1 cellular context compared by ENCODE assay signal in genomic region chr18:23529597-23529996, GRCh38.
TF ChIP-seq lines count a peak whose summit lies in the region.

No MANE protein-coding gene starts in this region.

TF ChIP-seq in K562, 482 proteins besides CTCF, POLR2A, EP300 and RAD21 (continued from another document and continues in another):
- TF ChIP-seq ETS2 (tag; IDR thresholded peaks at IDR 0.05; ENCODE audit: borderline replicate concordance, poor library complexity, severe bottlenecking) (no peak), TBL1XR1 (IDR thresholded peaks at IDR 0.05; ENCODE audit: low read length in 2 of 2) (no peak; a peak in 1 of 4 replicates), ZBTB43 (CRISPR knock-in tag; IDR thresholded peaks at IDR 0.05) (no peak), SIN3B (IDR thresholded peaks at IDR 0.05; ENCODE audit: low read depth) (no peak), ZNF384 (IDR thresholded peaks at IDR 0.05; ENCODE audit: low read depth, low read length) (peak; percentile 86), MAFG (tag; conservative IDR thresholded peaks at IDR 0.05) (peak; percentile 70), MAFK (IDR thresholded peaks at IDR 0.05; ENCODE audit: low read length) (peak; percentile 68; the same call in 1 of the 2 replicates), HNRNPL (IDR thresholded peaks at IDR 0.05; ENCODE audit: low read depth, low read length) (no peak), PRPF4 (IDR thresholded peaks at IDR 0.05; ENCODE audit: insufficient read depth, low read depth, low read length, poor library complexity, severe bottlenecking) (no peak), ZNF318 (IDR thresholded peaks at IDR 0.05; ENCODE audit: borderline replicate concordance in 1 of 2, low read depth in 1 of 2) (peak in 1 of 2 experiments; percentile 84; a peak in 2 of 4 replicates), FOS (IDR thresholded peaks at IDR 0.05; ENCODE audit: extremely low read depth, insufficient read length) (peak; percentile 53), ZNF274 (IDR thresholded peaks at IDR 0.05; ENCODE audit: borderline replicate concordance, low read depth, low read length) (no peak), ZNF212 (CRISPR knock-in tag; IDR thresholded peaks at IDR 0.05) (no peak), ZNF280A (IDR thresholded peaks at IDR 0.05; ENCODE audit: low read depth, partially characterized antibody) (no peak), ZEB2 (IDR thresholded peaks at IDR 0.05) (peak; percentile 95), ZNF551 (CRISPR knock-in tag; IDR thresholded peaks at IDR 0.05) (no peak), JUNB (CRISPR knock-in tag; conservative IDR thresholded peaks at IDR 0.05) (peak; percentile 66), ZNF253 (CRISPR knock-in tag; conservative IDR thresholded peaks at IDR 0.05) (no peak)
- TF ChIP-seq, protein P1, sequence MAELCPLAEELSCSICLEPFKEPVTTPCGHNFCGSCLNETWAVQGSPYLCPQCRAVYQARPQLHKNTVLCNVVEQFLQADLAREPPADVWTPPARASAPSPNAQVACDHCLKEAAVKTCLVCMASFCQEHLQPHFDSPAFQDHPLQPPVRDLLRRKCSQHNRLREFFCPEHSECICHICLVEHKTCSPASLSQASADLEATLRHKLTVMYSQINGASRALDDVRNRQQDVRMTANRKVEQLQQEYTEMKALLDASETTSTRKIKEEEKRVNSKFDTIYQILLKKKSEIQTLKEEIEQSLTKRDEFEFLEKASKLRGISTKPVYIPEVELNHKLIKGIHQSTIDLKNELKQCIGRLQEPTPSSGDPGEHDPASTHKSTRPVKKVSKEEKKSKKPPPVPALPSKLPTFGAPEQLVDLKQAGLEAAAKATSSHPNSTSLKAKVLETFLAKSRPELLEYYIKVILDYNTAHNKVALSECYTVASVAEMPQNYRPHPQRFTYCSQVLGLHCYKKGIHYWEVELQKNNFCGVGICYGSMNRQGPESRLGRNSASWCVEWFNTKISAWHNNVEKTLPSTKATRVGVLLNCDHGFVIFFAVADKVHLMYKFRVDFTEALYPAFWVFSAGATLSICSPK (IDR thresholded peaks at IDR 0.05; ENCODE audit: borderline replicate concordance) = no peak
- TF ChIP-seq, protein P2, sequence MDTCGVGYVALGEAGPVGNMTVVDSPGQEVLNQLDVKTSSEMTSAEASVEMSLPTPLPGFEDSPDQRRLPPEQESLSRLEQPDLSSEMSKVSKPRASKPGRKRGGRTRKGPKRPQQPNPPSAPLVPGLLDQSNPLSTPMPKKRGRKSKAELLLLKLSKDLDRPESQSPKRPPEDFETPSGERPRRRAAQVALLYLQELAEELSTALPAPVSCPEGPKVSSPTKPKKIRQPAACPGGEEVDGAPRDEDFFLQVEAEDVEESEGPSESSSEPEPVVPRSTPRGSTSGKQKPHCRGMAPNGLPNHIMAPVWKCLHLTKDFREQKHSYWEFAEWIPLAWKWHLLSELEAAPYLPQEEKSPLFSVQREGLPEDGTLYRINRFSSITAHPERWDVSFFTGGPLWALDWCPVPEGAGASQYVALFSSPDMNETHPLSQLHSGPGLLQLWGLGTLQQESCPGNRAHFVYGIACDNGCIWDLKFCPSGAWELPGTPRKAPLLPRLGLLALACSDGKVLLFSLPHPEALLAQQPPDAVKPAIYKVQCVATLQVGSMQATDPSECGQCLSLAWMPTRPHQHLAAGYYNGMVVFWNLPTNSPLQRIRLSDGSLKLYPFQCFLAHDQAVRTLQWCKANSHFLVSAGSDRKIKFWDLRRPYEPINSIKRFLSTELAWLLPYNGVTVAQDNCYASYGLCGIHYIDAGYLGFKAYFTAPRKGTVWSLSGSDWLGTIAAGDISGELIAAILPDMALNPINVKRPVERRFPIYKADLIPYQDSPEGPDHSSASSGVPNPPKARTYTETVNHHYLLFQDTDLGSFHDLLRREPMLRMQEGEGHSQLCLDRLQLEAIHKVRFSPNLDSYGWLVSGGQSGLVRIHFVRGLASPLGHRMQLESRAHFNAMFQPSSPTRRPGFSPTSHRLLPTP (IDR thresholded peaks at IDR 0.05; ENCODE audit: borderline replicate concordance, extremely low read depth, insufficient read length) = no peak
- TF ChIP-seq, protein P3, sequence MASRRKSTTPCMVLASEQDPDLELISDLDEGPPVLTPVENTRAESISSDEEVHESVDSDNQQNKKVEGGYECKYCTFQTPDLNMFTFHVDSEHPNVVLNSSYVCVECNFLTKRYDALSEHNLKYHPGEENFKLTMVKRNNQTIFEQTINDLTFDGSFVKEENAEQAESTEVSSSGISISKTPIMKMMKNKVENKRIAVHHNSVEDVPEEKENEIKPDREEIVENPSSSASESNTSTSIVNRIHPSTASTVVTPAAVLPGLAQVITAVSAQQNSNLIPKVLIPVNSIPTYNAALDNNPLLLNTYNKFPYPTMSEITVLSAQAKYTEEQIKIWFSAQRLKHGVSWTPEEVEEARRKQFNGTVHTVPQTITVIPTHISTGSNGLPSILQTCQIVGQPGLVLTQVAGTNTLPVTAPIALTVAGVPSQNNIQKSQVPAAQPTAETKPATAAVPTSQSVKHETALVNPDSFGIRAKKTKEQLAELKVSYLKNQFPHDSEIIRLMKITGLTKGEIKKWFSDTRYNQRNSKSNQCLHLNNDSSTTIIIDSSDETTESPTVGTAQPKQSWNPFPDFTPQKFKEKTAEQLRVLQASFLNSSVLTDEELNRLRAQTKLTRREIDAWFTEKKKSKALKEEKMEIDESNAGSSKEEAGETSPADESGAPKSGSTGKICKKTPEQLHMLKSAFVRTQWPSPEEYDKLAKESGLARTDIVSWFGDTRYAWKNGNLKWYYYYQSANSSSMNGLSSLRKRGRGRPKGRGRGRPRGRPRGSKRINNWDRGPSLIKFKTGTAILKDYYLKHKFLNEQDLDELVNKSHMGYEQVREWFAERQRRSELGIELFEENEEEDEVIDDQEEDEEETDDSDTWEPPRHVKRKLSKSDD (conservative IDR thresholded peaks at IDR 0.05; ENCODE audit: low read length) = no peak
- TF ChIP-seq, protein P4, sequence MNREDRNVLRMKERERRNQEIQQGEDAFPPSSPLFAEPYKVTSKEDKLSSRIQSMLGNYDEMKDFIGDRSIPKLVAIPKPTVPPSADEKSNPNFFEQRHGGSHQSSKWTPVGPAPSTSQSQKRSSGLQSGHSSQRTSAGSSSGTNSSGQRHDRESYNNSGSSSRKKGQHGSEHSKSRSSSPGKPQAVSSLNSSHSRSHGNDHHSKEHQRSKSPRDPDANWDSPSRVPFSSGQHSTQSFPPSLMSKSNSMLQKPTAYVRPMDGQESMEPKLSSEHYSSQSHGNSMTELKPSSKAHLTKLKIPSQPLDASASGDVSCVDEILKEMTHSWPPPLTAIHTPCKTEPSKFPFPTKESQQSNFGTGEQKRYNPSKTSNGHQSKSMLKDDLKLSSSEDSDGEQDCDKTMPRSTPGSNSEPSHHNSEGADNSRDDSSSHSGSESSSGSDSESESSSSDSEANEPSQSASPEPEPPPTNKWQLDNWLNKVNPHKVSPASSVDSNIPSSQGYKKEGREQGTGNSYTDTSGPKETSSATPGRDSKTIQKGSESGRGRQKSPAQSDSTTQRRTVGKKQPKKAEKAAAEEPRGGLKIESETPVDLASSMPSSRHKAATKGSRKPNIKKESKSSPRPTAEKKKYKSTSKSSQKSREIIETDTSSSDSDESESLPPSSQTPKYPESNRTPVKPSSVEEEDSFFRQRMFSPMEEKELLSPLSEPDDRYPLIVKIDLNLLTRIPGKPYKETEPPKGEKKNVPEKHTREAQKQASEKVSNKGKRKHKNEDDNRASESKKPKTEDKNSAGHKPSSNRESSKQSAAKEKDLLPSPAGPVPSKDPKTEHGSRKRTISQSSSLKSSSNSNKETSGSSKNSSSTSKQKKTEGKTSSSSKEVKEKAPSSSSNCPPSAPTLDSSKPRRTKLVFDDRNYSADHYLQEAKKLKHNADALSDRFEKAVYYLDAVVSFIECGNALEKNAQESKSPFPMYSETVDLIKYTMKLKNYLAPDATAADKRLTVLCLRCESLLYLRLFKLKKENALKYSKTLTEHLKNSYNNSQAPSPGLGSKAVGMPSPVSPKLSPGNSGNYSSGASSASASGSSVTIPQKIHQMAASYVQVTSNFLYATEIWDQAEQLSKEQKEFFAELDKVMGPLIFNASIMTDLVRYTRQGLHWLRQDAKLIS (CRISPR knock-in tag; IDR thresholded peaks at IDR 0.05) = no peak
- TF ChIP-seq, protein P5, sequence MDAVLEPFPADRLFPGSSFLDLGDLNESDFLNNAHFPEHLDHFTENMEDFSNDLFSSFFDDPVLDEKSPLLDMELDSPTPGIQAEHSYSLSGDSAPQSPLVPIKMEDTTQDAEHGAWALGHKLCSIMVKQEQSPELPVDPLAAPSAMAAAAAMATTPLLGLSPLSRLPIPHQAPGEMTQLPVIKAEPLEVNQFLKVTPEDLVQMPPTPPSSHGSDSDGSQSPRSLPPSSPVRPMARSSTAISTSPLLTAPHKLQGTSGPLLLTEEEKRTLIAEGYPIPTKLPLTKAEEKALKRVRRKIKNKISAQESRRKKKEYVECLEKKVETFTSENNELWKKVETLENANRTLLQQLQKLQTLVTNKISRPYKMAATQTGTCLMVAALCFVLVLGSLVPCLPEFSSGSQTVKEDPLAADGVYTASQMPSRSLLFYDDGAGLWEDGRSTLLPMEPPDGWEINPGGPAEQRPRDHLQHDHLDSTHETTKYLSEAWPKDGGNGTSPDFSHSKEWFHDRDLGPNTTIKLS (IDR thresholded peaks at IDR 0.05; ENCODE audit: borderline replicate concordance, low read depth) = no peak
- TF ChIP-seq, protein P6, sequence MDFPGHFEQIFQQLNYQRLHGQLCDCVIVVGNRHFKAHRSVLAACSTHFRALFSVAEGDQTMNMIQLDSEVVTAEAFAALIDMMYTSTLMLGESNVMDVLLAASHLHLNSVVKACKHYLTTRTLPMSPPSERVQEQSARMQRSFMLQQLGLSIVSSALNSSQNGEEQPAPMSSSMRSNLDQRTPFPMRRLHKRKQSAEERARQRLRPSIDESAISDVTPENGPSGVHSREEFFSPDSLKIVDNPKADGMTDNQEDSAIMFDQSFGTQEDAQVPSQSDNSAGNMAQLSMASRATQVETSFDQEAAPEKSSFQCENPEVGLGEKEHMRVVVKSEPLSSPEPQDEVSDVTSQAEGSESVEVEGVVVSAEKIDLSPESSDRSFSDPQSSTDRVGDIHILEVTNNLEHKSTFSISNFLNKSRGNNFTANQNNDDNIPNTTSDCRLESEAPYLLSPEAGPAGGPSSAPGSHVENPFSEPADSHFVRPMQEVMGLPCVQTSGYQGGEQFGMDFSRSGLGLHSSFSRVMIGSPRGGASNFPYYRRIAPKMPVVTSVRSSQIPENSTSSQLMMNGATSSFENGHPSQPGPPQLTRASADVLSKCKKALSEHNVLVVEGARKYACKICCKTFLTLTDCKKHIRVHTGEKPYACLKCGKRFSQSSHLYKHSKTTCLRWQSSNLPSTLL (IDR thresholded peaks at IDR 0.05) = no peak
